ENCODE assay signal across 8 cellular contexts in the genomic region with DNA sequence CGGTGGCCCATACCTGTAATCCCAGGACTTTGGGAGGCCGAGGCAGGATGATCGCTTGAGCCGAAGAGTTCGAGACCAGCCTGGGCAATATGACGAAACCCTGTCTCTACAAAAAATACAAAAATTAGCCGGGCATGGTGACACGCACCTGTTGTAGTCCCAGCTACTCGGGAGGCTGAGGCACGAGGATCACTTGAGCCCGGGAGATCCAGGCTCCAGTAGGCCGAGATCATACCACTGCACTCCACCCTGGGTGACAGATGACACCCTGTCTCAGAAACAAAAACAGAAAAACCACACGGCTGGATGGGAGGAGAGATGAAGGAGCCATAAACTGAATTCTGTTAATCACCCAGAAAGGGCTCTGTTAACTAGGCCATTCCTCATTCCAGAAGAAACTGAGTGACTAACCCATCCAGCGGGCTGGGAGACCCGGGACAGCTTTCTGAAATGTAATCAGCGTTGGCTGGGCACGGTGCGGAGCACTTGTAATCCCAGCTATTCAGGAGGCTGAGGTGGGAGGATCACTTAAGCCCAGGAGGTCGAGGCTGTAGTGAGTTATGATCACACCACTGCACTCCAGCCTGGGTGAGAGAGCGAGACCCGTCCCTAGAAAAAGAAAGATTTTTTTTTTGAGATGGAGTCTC. TPM values are rescaled to one million over a fixed set of nuclear protein-coding genes. Genes with fewer than 3 reads are reported as not detected.
DNase-seq lines count a peak whose midpoint lies in the region; ATAC-seq, FAIRE-seq and TF ChIP-seq lines count a peak whose summit lies in the region.

No MANE protein-coding gene starts in this region.

- H3K4me2 ChIP-seq in K562 (ENCODE audit: insufficient read depth, low read length) (peak overlapping the region; percentile 89), mesendoderm (ENCODE audit: low read length) (peak overlapping the region; percentile 70)

- ATAC-seq in K562, result peak; percentile 3; the same call in 1 of the 3 replicates
- no peak for ATAC-seq in upper lobe of right lung
- ATAC-seq in GM21515 (IDR thresholded peaks at IDR 0.05; ENCODE audit: unreplicated experiment), result no peak
- ATAC-seq in HG03139 (IDR thresholded peaks at IDR 0.05; ENCODE audit: unreplicated experiment), result no peak

- peak overlapping the region; percentile 47 to 53; a peak in 3 of 4 replicates for H3K9ac ChIP-seq in K562 (ENCODE audit: insufficient read depth in 1 of 2, low read depth in 2 of 2, low read length in 2 of 2)
- peak overlapping the region; percentile 53 for H3K9ac ChIP-seq in mesendoderm (ENCODE audit: low read length)

- H3K56ac ChIP-seq in mesendoderm (ENCODE audit: low read length), result peak overlapping the region; percentile 89

- H3K4me3 Mint-ChIP-seq in activated naive CD4-positive, alpha-beta T cell treated with anti-CD3 and anti-CD28 coated beads, Interleukin-2, amount 10 ng/mL, durations not matched to agents 7 days and 5 days, result peak overlapping the region; percentile 78

- no peak overlapping the region for H3K27ac Mint-ChIP-seq in activated naive CD4-positive, alpha-beta T cell treated with anti-CD3 and anti-CD28 coated beads, Interleukin-2, amount 10 ng/mL, durations not matched to agents 7 days and 5 days

- H3K79me2 ChIP-seq in K562 (ENCODE audit: control insufficient read depth, insufficient read depth, low read length) (peaks cover 17% of the 10 kb centered on the region), mesendoderm (ENCODE audit: control insufficient read depth, insufficient read depth, low read length) (no peaks in the 10 kb centered on the region)

- no peak overlapping the region for H4K8ac ChIP-seq in mesendoderm (ENCODE audit: low read depth, low read length)

- H3K9me1 ChIP-seq in K562 (ENCODE audit: control insufficient read depth, insufficient read depth, low read length), result no peaks in the 10 kb centered on the region

- peak overlapping the region; percentile 77 for H3K4me3 ChIP-seq in K562
- H3K4me3 ChIP-seq in mesendoderm (ENCODE audit: low read length), result no peak overlapping the region
- H3K4me3 ChIP-seq in upper lobe of right lung, result peak overlapping the region; percentile 96

- CTCF ChIA-PET in activated naive CD4-positive, alpha-beta T cell treated with anti-CD3 and anti-CD28 coated beads, Interleukin-2, amount 10 ng/mL, durations not matched to agents 7 days and 5 days (lab: Charles Lee), result interaction anchor here (1.3 kb wide), 1 partner anchor 25 kb away, joined by 4 read pairs; a partner anchor contains a TSS
- CTCF ChIA-PET in K562 (lab: Yijun Ruan, JAX; ENCODE audit: low intra/inter-chr PET ratio), result no interaction called here

- WGBS in K562 (ENCODE audit: insufficient coverage, low coverage, missing lambda C conversion rate), result 32% methylated on average over 21 of the region's 21 CpGs
- no CpG with 5 or more reads among the region's 21 CpGs for WGBS in mesendoderm (ENCODE audit: extremely low coverage, insufficient coverage, low lambda C conversion rate)

- H4K20me1 ChIP-seq in K562 (replicated peaks; ENCODE audit: control insufficient read depth, insufficient read depth, low read length), result no peaks in the 10 kb centered on the region

- peaks cover 16% of the 10 kb centered on the region for H3K4me1 Mint-ChIP-seq in activated naive CD4-positive, alpha-beta T cell treated with anti-CD3 and anti-CD28 coated beads, Interleukin-2, amount 10 ng/mL, durations not matched to agents 7 days and 5 days

- H3K36me3 Mint-ChIP-seq in activated naive CD4-positive, alpha-beta T cell treated with anti-CD3 and anti-CD28 coated beads, Interleukin-2, amount 10 ng/mL, durations not matched to agents 7 days and 5 days, result peaks cover 4% of the 10 kb centered on the region

- TF ChIP-seq POLR2A in K562 (conservative IDR thresholded peaks at IDR 0.05), result no peak

- peaks cover 1% of the 10 kb centered on the region for H3K79me1 ChIP-seq in mesendoderm (ENCODE audit: low read length)

- no peak for DNase-seq in activated naive CD4-positive, alpha-beta T cell treated with anti-CD3 and anti-CD28 coated beads, Interleukin-2, amount 10 ng/mL, durations not matched to agents 7 days and 5 days
- no peak for DNase-seq in activated naive CD4-positive, alpha-beta T cell treated with Interleukin-2 at 50 U/mL for 16 hours
- DNase-seq in K562 (ENCODE audit: extremely low read depth in 1 of 4, low spot score in 3 of 4) (no peak), mesendoderm (no peak), upper lobe of right lung (peak; percentile 23), retina (no peak)

- no peak overlapping the region for H2AK5ac ChIP-seq in mesendoderm (ENCODE audit: low read length)

- H3K9me3 ChIP-seq in K562 (replicated peaks; ENCODE audit: control insufficient read depth, insufficient read depth, low read depth, low read length) (no peaks in the 10 kb centered on the region), upper lobe of right lung (no peaks in the 10 kb centered on the region)

- POLR2A ChIA-PET in K562 (lab: Yijun Ruan, JAX), result interaction anchor here (0.7 to 1.7 kb wide), 3 partner anchors 12 to 342 kb away, joined by 3 to 6 read pairs (median 4); no protein-coding TSS in a partner anchor

- no peak overlapping the region for H3K18ac ChIP-seq in mesendoderm (ENCODE audit: low read length)

- FAIRE-seq in K562 (lab: Jason Lieb, UNC), result no peak

- H3K27ac ChIP-seq in K562 (ENCODE audit: extremely low read depth, low read depth, low read length) (peak overlapping the region; percentile 3; the same call in 1 of the 3 replicates), mesendoderm (ENCODE audit: low read depth, low read length) (no peak overlapping the region), upper lobe of right lung (peak overlapping the region; percentile 80)

- TF ChIP-seq RAD21 in K562 (CRISPR knock-in tag; conservative IDR thresholded peaks at IDR 0.05 in 1 of 2, IDR thresholded peaks at IDR 0.05 in 1 of 2), result no peak

- H3K36me3 ChIP-seq in K562 (ENCODE audit: control insufficient read depth, insufficient read depth, low read length), result peaks cover 25% of the 10 kb centered on the region; the same call in 2 of the 3 replicates
- peaks cover 2% of the 10 kb centered on the region for H3K36me3 ChIP-seq in mesendoderm (ENCODE audit: control insufficient read depth, insufficient read depth, low read length)
- peaks cover 14% of the 10 kb centered on the region for H3K36me3 ChIP-seq in upper lobe of right lung

- H3K4me1 ChIP-seq in K562 (replicated peaks in 1 of 2; ENCODE audit: control insufficient read depth in 2 of 2, insufficient read depth in 2 of 2, low read length in 2 of 2) (peaks cover 7 to 15% of the 10 kb centered on the region in 2 experiments; a peak in 4 of 5 replicates), mesendoderm (ENCODE audit: control insufficient read depth, low read depth, low read length) (peaks cover 2% of the 10 kb centered on the region), upper lobe of right lung (peaks cover 11% of the 10 kb centered on the region)

- H3K27me3 Mint-ChIP-seq in activated naive CD4-positive, alpha-beta T cell treated with anti-CD3 and anti-CD28 coated beads, Interleukin-2, amount 10 ng/mL, durations not matched to agents 7 days and 5 days, result peaks cover 37% of the 10 kb centered on the region

- H3K23ac ChIP-seq in mesendoderm (ENCODE audit: low read length), result no peak overlapping the region

- no peaks in the 10 kb centered on the region for H3K9me3 Mint-ChIP-seq in activated naive CD4-positive, alpha-beta T cell treated with anti-CD3 and anti-CD28 coated beads, Interleukin-2, amount 10 ng/mL, durations not matched to agents 7 days and 5 days

- H2BK15ac ChIP-seq in mesendoderm (replicated peaks; ENCODE audit: low read depth), result no peak overlapping the region

- H3K4ac ChIP-seq in mesendoderm (ENCODE audit: low read depth, low read length), result no peak overlapping the region

- TF ChIP-seq CTCF in K562 (IDR thresholded peaks at IDR 0.05 in 2 of 3, conservative IDR thresholded peaks at IDR 0.05 in 1 of 3; ENCODE audit: insufficient read depth in 2 of 3, low read depth in 1 of 3, low read length in 3 of 3) (no peak), upper lobe of right lung (IDR thresholded peaks at IDR 0.05) (no peak)

- H4K5ac ChIP-seq in mesendoderm (ENCODE audit: low read length), result no peak overlapping the region

- in situ Hi-C loops in K562 (cut with MboI), result no loop called here

- H2BK120ac ChIP-seq in mesendoderm (ENCODE audit: low read depth, low read length), result no peak overlapping the region

- H3K27me3 ChIP-seq in K562 (ENCODE audit: control insufficient read depth in 2 of 2, insufficient read depth in 2 of 2, low read length in 2 of 2) (no peaks in the 10 kb centered on the region), mesendoderm (ENCODE audit: insufficient read depth, low read length, poor library complexity) (no peaks in the 10 kb centered on the region), upper lobe of right lung (no peaks in the 10 kb centered on the region)

- H2BK5ac ChIP-seq in mesendoderm (ENCODE audit: low read length), result no peak overlapping the region

- peak overlapping the region; percentile 92 for H2AFZ ChIP-seq in K562 (ENCODE audit: low read depth, low read length)

- intact Hi-C loops in K562 (cut with micrococcal nuclease), result no loop called here
- intact Hi-C loops in upper lobe of right lung (cut with DNase I), result no loop called here

- TF ChIP-seq EP300 in K562 (IDR thresholded peaks at IDR 0.05; ENCODE audit: low read length), result no peak

- BruUV-seq in K562 (replicated peaks; lab: Mats Ljungman, UMichigan), result no TSS peak

RNA-seq across cellular contexts. Expression of a gene that starts 0.6 kb away (rescaled TPM):
- 92.4 and 177 TPM in 2 replicates for total RNA-seq in K562 (2011; cell fraction: chromatin; rRNA removed; ENCODE audit: low replicate concordance)
- total RNA-seq in K562 (2011; cell fraction: nucleolus; rRNA removed), result 104 and 115 TPM in 2 replicates
- total RNA-seq in K562 (2011; cell fraction: nucleoplasm; rRNA removed), result 81.6 and 114 TPM in 2 replicates
- total RNA-seq in K562 (2014; rRNA removed), result 91.7 and 116 TPM in 2 replicates
- total RNA-seq in K562 (2014; rRNA removed; fragmentation: Illumina TruSeq; extraction: Trizol), result 85.0 and 90.4 TPM in 2 replicates
- 72.2 and 74.5 TPM in 2 replicates for total RNA-seq in K562 (2015; rRNA removed; fragmentation: Illumina TruSeq; extraction: Trizol)
- total RNA-seq in K562 (2021), result 80.6 and 82.6 TPM in 2 replicates
- 89.5 and 166 TPM in 2 replicates for polyA plus RNA-seq in K562 (2011; rRNA removed)
- 96.2 and 122 TPM in 2 replicates for polyA plus RNA-seq in K562 (2011; cell fraction: cytosol; rRNA removed)
- 125 and 160 TPM in 2 replicates for polyA plus RNA-seq in K562 (2011; cell fraction: nucleus; rRNA removed)
- polyA plus RNA-seq in K562 (2012), result 75.6 and 85.4 TPM in 2 replicates
- polyA plus RNA-seq in K562 (2014; fragmentation: Illumina TruSeq; extraction: Trizol), result 119 and 127 TPM in 2 replicates
- 10 to 100 TPM in 1 of 2 experiments, 1 to 10 TPM in 1; 2.0 to 10.8 TPM for polyA plus RNA-seq in K562 (2014; fragmentation: Nextera tagmentation; extraction: Ambion mirVana)
- 96.7 and 98.3 TPM in 2 replicates for polyA plus RNA-seq in K562 (2014; rRNA removed)
- polyA minus RNA-seq in K562 (2011; rRNA and poly(A)+ RNA removed), result 76.2 and 124 TPM in 2 replicates
- polyA minus RNA-seq in K562 (2011; cell fraction: cytosol; rRNA and poly(A)+ RNA removed), result 30.3 and 44.0 TPM in 2 replicates
- polyA minus RNA-seq in K562 (2011; cell fraction: nucleus; rRNA and poly(A)+ RNA removed), result 28.5 and 42.4 TPM in 2 replicates
- 57.5 TPM for polyA plus RNA-seq in mesendoderm (2013, experiment 1 of 2)
- 59.6 TPM for polyA plus RNA-seq in mesendoderm (2013, experiment 2 of 2)
- total RNA-seq in upper lobe of right lung, result 36.5 TPM

RNA-seq across cellular contexts. Expression of a gene that starts 1.0 kb away (rescaled TPM):
- 0.67 and 1.6 TPM in 2 replicates for total RNA-seq in K562 (2011; cell fraction: chromatin; rRNA removed; ENCODE audit: low replicate concordance)
- 0.33 and 0.39 TPM in 2 replicates for total RNA-seq in K562 (2011; cell fraction: nucleolus; rRNA removed)
- total RNA-seq in K562 (2011; cell fraction: nucleoplasm; rRNA removed), result 0.76 and 1.2 TPM in 2 replicates
- total RNA-seq in K562 (2014; rRNA removed) (not detected in 2 replicates), K562 (2014; rRNA removed; fragmentation: Illumina TruSeq; extraction: Trizol) (not detected in 2 replicates), K562 (2015; rRNA removed; fragmentation: Illumina TruSeq; extraction: Trizol) (not detected in 2 replicates), K562 (2021) (not detected in 2 replicates), upper lobe of right lung (0.29 TPM)
- polyA plus RNA-seq in K562 (2011; rRNA removed) (0.30 and 0.56 TPM in 2 replicates), K562 (2014; fragmentation: Illumina TruSeq; extraction: Trizol) (0.07 TPM in 1 of 2 replicates, not detected in the other), K562 (2014; fragmentation: Nextera tagmentation; extraction: Ambion mirVana) (under 1 TPM; 0.06 to 0.17 TPM), K562 (2014; rRNA removed) (not detected in 2 replicates)
- polyA plus RNA-seq in K562 (2011; cell fraction: cytosol; rRNA removed), result 0.13 and 0.21 TPM in 2 replicates
- 0.72 and 1.1 TPM in 2 replicates for polyA plus RNA-seq in K562 (2011; cell fraction: nucleus; rRNA removed)
- polyA plus RNA-seq in K562 (2012), result 0.09 and 0.11 TPM in 2 replicates
- polyA minus RNA-seq in K562 (2011; rRNA and poly(A)+ RNA removed), result 0.14 and 0.24 TPM in 2 replicates
- polyA minus RNA-seq in K562 (2011; cell fraction: cytosol; rRNA and poly(A)+ RNA removed), result not detected in 2 replicates
- polyA minus RNA-seq in K562 (2011; cell fraction: nucleus; rRNA and poly(A)+ RNA removed), result not detected in 2 replicates
- 0.18 TPM for polyA plus RNA-seq in mesendoderm (2013, experiment 1 of 2)
- polyA plus RNA-seq in mesendoderm (2013, experiment 2 of 2), result 0.13 TPM

RNA-seq across cellular contexts. Expression of a gene that starts 23.9 kb away (rescaled TPM):
- 17.5 and 38.2 TPM in 2 replicates for total RNA-seq in K562 (2011; cell fraction: chromatin; rRNA removed; ENCODE audit: low replicate concordance)
- 21.8 and 23.9 TPM in 2 replicates for total RNA-seq in K562 (2011; cell fraction: nucleolus; rRNA removed)
- total RNA-seq in K562 (2011; cell fraction: nucleoplasm; rRNA removed), result 14.6 and 17.6 TPM in 2 replicates
- total RNA-seq in K562 (2014; rRNA removed), result 1.3 and 1.6 TPM in 2 replicates
- 0.57 and 0.76 TPM in 2 replicates for total RNA-seq in K562 (2014; rRNA removed; fragmentation: Illumina TruSeq; extraction: Trizol)
- 0.72 and 0.94 TPM in 2 replicates for total RNA-seq in K562 (2015; rRNA removed; fragmentation: Illumina TruSeq; extraction: Trizol)
- 2.6 and 3.0 TPM in 2 replicates for total RNA-seq in K562 (2021)
- polyA plus RNA-seq in K562 (2011; rRNA removed), result 1.5 and 7.1 TPM in 2 replicates
- 4.0 and 4.6 TPM in 2 replicates for polyA plus RNA-seq in K562 (2011; cell fraction: cytosol; rRNA removed)
- 28.3 and 44.3 TPM in 2 replicates for polyA plus RNA-seq in K562 (2011; cell fraction: nucleus; rRNA removed)
- 2.7 and 3.1 TPM in 2 replicates for polyA plus RNA-seq in K562 (2012)
- polyA plus RNA-seq in K562 (2014; fragmentation: Illumina TruSeq; extraction: Trizol), result 2.0 and 2.7 TPM in 2 replicates
- under 1 TPM in 1 of 2 experiments, not detected in 1; 0.03 TPM for polyA plus RNA-seq in K562 (2014; fragmentation: Nextera tagmentation; extraction: Ambion mirVana)
- polyA plus RNA-seq in K562 (2014; rRNA removed), result 2.5 and 6.5 TPM in 2 replicates
- polyA minus RNA-seq in K562 (2011; rRNA and poly(A)+ RNA removed), result 0.63 and 1.1 TPM in 2 replicates
- polyA minus RNA-seq in K562 (2011; cell fraction: cytosol; rRNA and poly(A)+ RNA removed), result 1.6 and 4.7 TPM in 2 replicates
- polyA minus RNA-seq in K562 (2011; cell fraction: nucleus; rRNA and poly(A)+ RNA removed), result 2.6 and 5.1 TPM in 2 replicates
- 113 TPM for polyA plus RNA-seq in mesendoderm (2013, experiment 1 of 2)
- 114 TPM for polyA plus RNA-seq in mesendoderm (2013, experiment 2 of 2)
- total RNA-seq in upper lobe of right lung, result 34.5 TPM

RNA-seq across cellular contexts. Expression of a gene that starts 24.9 kb away (rescaled TPM):
- total RNA-seq in K562 (2011; cell fraction: chromatin; rRNA removed; ENCODE audit: low replicate concordance), result 2.3 and 6.4 TPM in 2 replicates
- 5.1 and 7.0 TPM in 2 replicates for total RNA-seq in K562 (2011; cell fraction: nucleolus; rRNA removed)
- total RNA-seq in K562 (2011; cell fraction: nucleoplasm; rRNA removed), result 4.8 and 6.9 TPM in 2 replicates
- total RNA-seq in K562 (2014; rRNA removed) (2.4 and 3.0 TPM in 2 replicates), K562 (2014; rRNA removed; fragmentation: Illumina TruSeq; extraction: Trizol) (0.26 and 0.69 TPM in 2 replicates), K562 (2015; rRNA removed; fragmentation: Illumina TruSeq; extraction: Trizol) (1.5 and 1.9 TPM in 2 replicates), K562 (2021) (1.9 and 2.4 TPM in 2 replicates), upper lobe of right lung (9.5 TPM)
- polyA plus RNA-seq in K562 (2011; rRNA removed) (1.0 and 1.2 TPM in 2 replicates), K562 (2014; fragmentation: Illumina TruSeq; extraction: Trizol) (0.95 and 1.00 TPM in 2 replicates), K562 (2014; fragmentation: Nextera tagmentation; extraction: Ambion mirVana) (under 1 TPM; 0.10 to 0.39 TPM), K562 (2014; rRNA removed) (3.3 and 3.7 TPM in 2 replicates)
- polyA plus RNA-seq in K562 (2011; cell fraction: cytosol; rRNA removed), result 1.4 and 2.5 TPM in 2 replicates
- 0.88 and 1.4 TPM in 2 replicates for polyA plus RNA-seq in K562 (2011; cell fraction: nucleus; rRNA removed)
- polyA plus RNA-seq in K562 (2012), result 2.6 and 3.4 TPM in 2 replicates
- polyA minus RNA-seq in K562 (2011; rRNA and poly(A)+ RNA removed), result 0.57 and 1.1 TPM in 2 replicates
- polyA minus RNA-seq in K562 (2011; cell fraction: cytosol; rRNA and poly(A)+ RNA removed), result 1.8 and 2.3 TPM in 2 replicates
- 1.6 and 2.0 TPM in 2 replicates for polyA minus RNA-seq in K562 (2011; cell fraction: nucleus; rRNA and poly(A)+ RNA removed)
- 16.0 TPM for polyA plus RNA-seq in mesendoderm (2013, experiment 1 of 2)
- 15.3 TPM for polyA plus RNA-seq in mesendoderm (2013, experiment 2 of 2)

RNA-seq across cellular contexts. Expression of a gene that starts 28.6 kb away (rescaled TPM):
- total RNA-seq in K562 (2011; cell fraction: chromatin; rRNA removed; ENCODE audit: low replicate concordance), result 17.7 and 34.3 TPM in 2 replicates
- total RNA-seq in K562 (2011; cell fraction: nucleolus; rRNA removed), result 11.2 and 16.2 TPM in 2 replicates
- 12.0 and 16.3 TPM in 2 replicates for total RNA-seq in K562 (2011; cell fraction: nucleoplasm; rRNA removed)
- total RNA-seq in K562 (2014; rRNA removed), result 15.8 and 16.0 TPM in 2 replicates
- total RNA-seq in K562 (2014; rRNA removed; fragmentation: Illumina TruSeq; extraction: Trizol), result 14.8 and 17.4 TPM in 2 replicates
- total RNA-seq in K562 (2015; rRNA removed; fragmentation: Illumina TruSeq; extraction: Trizol), result 16.8 and 17.0 TPM in 2 replicates
- 12.4 and 13.8 TPM in 2 replicates for total RNA-seq in K562 (2021)
- 6.1 and 10.3 TPM in 2 replicates for polyA plus RNA-seq in K562 (2011; rRNA removed)
- 4.1 and 5.8 TPM in 2 replicates for polyA plus RNA-seq in K562 (2011; cell fraction: cytosol; rRNA removed)
- polyA plus RNA-seq in K562 (2011; cell fraction: nucleus; rRNA removed), result 2.9 and 3.2 TPM in 2 replicates
- 1.4 TPM in 2 replicates for polyA plus RNA-seq in K562 (2012)
- 3.0 and 3.5 TPM in 2 replicates for polyA plus RNA-seq in K562 (2014; fragmentation: Illumina TruSeq; extraction: Trizol)
- under 1 TPM; 0.20 to 0.28 TPM for polyA plus RNA-seq in K562 (2014; fragmentation: Nextera tagmentation; extraction: Ambion mirVana)
- 5.0 and 5.2 TPM in 2 replicates for polyA plus RNA-seq in K562 (2014; rRNA removed)
- 35.7 and 66.8 TPM in 2 replicates for polyA minus RNA-seq in K562 (2011; rRNA and poly(A)+ RNA removed)
- polyA minus RNA-seq in K562 (2011; cell fraction: cytosol; rRNA and poly(A)+ RNA removed), result 9.8 and 21.5 TPM in 2 replicates
- polyA minus RNA-seq in K562 (2011; cell fraction: nucleus; rRNA and poly(A)+ RNA removed), result 4.6 and 6.0 TPM in 2 replicates
- 3.1 TPM for polyA plus RNA-seq in mesendoderm (2013, experiment 1 of 2)
- polyA plus RNA-seq in mesendoderm (2013, experiment 2 of 2), result 2.8 TPM
- total RNA-seq in upper lobe of right lung, result 12.6 TPM
